ENCODE assay signal across 26 cellular contexts in the genomic region with DNA sequence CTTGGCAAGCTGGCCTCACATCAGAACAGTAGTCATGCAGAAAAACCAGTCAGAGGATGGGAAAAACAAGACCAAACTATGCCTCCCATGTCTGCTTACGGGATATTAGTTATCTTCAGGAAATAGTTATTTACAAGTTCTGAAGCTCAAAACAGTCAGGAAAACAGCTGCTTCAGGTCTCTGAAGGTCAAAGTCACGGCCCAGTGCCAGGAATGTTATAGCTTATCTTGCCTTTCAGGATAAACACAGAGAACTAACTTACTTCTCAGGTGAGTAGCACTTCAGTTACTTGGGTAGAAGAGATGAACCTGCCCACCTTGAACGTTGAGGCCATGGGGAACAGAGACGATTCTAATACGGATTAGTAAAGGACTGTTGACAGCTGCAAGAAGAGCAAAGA.
DNase-seq lines count a peak whose midpoint lies in the region; ATAC-seq and TF ChIP-seq lines count a peak whose summit lies in the region.
"Had no signal": no experiment of that assay in that cellular context is flagged by ENCODE, and none has a peak within 500 bp of the region (broad histone marks: within the 10 kb centered on the region; RNA-seq: fewer than 3 reads in every experiment).

No MANE protein-coding gene starts in this region.

- WGBS in body of pancreas, 2 donors = 11 to 20% methylated on average over 5 of the region's 5 CpGs
- 43 to 72% (median 70%) methylated on average over 5 of the region's 5 CpGs for WGBS in spleen, 5 donors

- intact Hi-C loops in body of pancreas (cut with DNase I) = no loop called here
- intact Hi-C loops in spleen (cut with DNase I; ENCODE audit: low total_unique reads) = no loop called here

- ATAC-seq in body of pancreas = no peak
- ATAC-seq: GM12878, Panc1 had no signal

- H3K9me3 ChIP-seq in body of pancreas (peaks cover 0 to 10% (median 0%) of the 10 kb centered on the region in 3 donors), spleen (peaks cover 0 to 32% (median 30%) of the 10 kb centered on the region in 8 donors)
- H3K9me3 ChIP-seq: BE2C, HAP-1 had no signal

- in situ Hi-C loops in KBM-7 (cut with MboI; ENCODE audit: low pct_unique_long_range_greater_than_20kb, low sequenced_read_pairs) = no loop called here

- TF ChIP-seq POLR2A in body of pancreas (IDR thresholded peaks at IDR 0.05) (no peak), spleen (IDR thresholded peaks at IDR 0.05) (no peak)

- TF ChIP-seq CTCF in body of pancreas (IDR thresholded peaks at IDR 0.05) (no peak), spleen (IDR thresholded peaks at IDR 0.05 in 8 of 11, conservative IDR thresholded peaks at IDR 0.05 in 3 of 11) (no peak)

- DNase-seq in LHCN-M2 (ENCODE audit: low read depth) = peak; percentile 7
- DNase-seq in body of pancreas = peak; percentile 35 to 62 (median 41)
- DNase-seq in left kidney (ENCODE audit: low read depth, low spot score) = peak; percentile 27
- DNase-seq in spleen = no peak
- DNase-seq in stimulated activated CD4-positive, alpha-beta T cell treated with anti-CD3 and anti-CD28 coated beads, Interleukin-4, amount 100 ng/mL, for 4 hours = no peak
- no peak for DNase-seq in NCI-H510A treated with DMSO at 0.1 percent for 48 hours (lab: John Stamatoyannopoulos, UW)
- DNase-seq in KBM-7 = no peak
- DNase-seq: 8988T; ACHN; BE2C; CD8-positive, alpha-beta memory T cell; DMS 273 treated with DMSO at 0.1 percent for 48 hours; DMS79; EL; GDM1; GOT3; HFFc6; KG1; MM.1S; NCI-H2029 treated with DMSO at 0.1 percent for 48 hours; NCI-H69; SHP77 had no signal

- peaks cover 11% of the 10 kb centered on the region for H3K4me1 ChIP-seq in body of pancreas
- peaks cover 0 to 27% (median 8%) of the 10 kb centered on the region in 6 donors for H3K4me1 ChIP-seq in spleen
- H3K4me1 ChIP-seq: BE2C, HAP-1 had no signal

- no peak overlapping the region for H3K27ac ChIP-seq in body of pancreas
- peak overlapping the region in 5 of 8 donors; percentile 4 to 42 (median 36) for H3K27ac ChIP-seq in spleen
- H3K27ac ChIP-seq: RWPE1 had no signal

- H3K36me3 ChIP-seq in body of pancreas (replicated peaks in 1 of 2; ENCODE audit: insufficient read depth in 1 of 2, low read depth in 2 of 2) (no peaks in the 10 kb centered on the region), spleen (peaks cover 0 to 12% (median 0%) of the 10 kb centered on the region in 6 donors)
- H3K36me3 ChIP-seq: BE2C, HAP-1 had no signal

- no peaks in the 10 kb centered on the region for H3K27me3 ChIP-seq in body of pancreas
- H3K27me3 ChIP-seq in spleen (replicated peaks in 1 of 7) = no peaks in the 10 kb centered on the region
- H3K27me3 ChIP-seq: BE2C had no signal

- H3K4me3 ChIP-seq in body of pancreas = no peak overlapping the region
- H3K4me3 ChIP-seq in spleen = no peak overlapping the region
- H3K4me3 ChIP-seq: GM12878, HAP-1 had no signal

Comparison
In these comparisons a context has a peak if more than half of its experiments do, and no peak if none do; other contexts are left out.
1. DNase-seq: peak in LHCN-M2 (single experiment), body of pancreas (4 of 4) and left kidney (single experiment); none in spleen (single experiment), stimulated activated CD4-positive, alpha-beta T cell treated with anti-CD3 and anti-CD28 coated beads, Interleukin-4, amount 100 ng/mL, for 4 hours (0 of 2), NCI-H510A treated with DMSO at 0.1 percent for 48 hours (single experiment) and KBM-7 (single experiment).
2. H3K27ac ChIP-seq: peak in spleen (5 of 8); none in body of pancreas (0 of 4).